1 cellular context compared by ENCODE assay signal in genomic region chr6:169454204-169454871, GRCh38.
TF ChIP-seq lines count a peak whose summit lies in the region.

No MANE protein-coding gene starts in this region.

TF ChIP-seq in WTC11, 78 proteins besides CTCF, POLR2A, EP300 and RAD21 (continued from another document):
- no peak for TF ChIP-seq ZNF281 (CRISPR knock-in tag; IDR thresholded peaks at IDR 0.05)
